ENCODE assay signal across 10 cellular contexts in the genomic region with DNA sequence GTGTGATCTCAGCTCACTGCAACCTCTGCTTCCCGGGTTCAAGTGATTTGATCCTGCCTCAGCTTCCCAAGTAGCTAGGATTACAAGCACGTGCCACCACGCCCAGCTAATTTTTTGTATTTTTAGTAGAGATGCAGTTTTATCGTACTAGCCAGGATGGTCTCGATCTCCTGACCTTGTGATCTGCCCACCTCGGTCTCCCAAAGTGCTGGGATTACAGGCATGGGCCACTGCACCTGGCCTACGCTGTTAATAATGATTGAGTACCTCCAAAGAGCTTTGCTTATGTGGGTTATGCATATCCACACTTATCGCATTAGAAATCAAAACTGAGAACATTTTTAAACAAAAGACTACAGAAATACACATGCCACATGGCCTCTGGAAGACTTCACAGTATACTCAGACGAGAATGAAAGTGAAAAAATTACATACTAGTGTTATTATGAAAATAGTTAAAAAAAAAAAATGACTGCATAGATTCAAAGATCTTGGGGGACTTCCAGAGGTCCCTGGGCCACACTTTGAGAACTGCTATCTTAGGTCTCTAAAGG. TPM values are rescaled to one million over a fixed set of nuclear protein-coding genes. Genes with fewer than 3 reads are reported as not detected.
DNase-seq lines count a peak whose midpoint lies in the region; ATAC-seq and TF ChIP-seq lines count a peak whose summit lies in the region.
"Had no signal": no experiment of that assay in that cellular context is flagged by ENCODE, and none has a peak within 500 bp of the region (broad histone marks: within the 10 kb centered on the region; RNA-seq: fewer than 3 reads in every experiment).

No MANE protein-coding gene starts in this region.

- peak overlapping the region; percentile 62 for H3K27ac Mint-ChIP-seq in T-helper 1 cell treated with Interleukin-12 subunit alpha and Interleukin-12 subunit beta and Interleukin-4 antibody, amounts not matched to agents 30 μg/mL and 1 μg/mL, for 36 hours

- H3K36me3 Mint-ChIP-seq in T-helper 1 cell treated with Interleukin-12 subunit alpha and Interleukin-12 subunit beta and Interleukin-4 antibody, amounts not matched to agents 30 μg/mL and 1 μg/mL, for 36 hours (ENCODE audit: low read depth): peaks cover 37% of the 10 kb centered on the region

- peaks cover 11% of the 10 kb centered on the region for H3K4me1 Mint-ChIP-seq in T-helper 1 cell treated with Interleukin-12 subunit alpha and Interleukin-12 subunit beta and Interleukin-4 antibody, amounts not matched to agents 30 μg/mL and 1 μg/mL, for 36 hours (ENCODE audit: low read depth)

- DNase-seq in T-helper 1 cell: no peak
- peak; percentile 28 for DNase-seq in fibroblast of villous mesenchyme (ENCODE audit: low read depth)
- no peak for DNase-seq in left lobe of liver (ENCODE audit: low spot score)
- no peak for DNase-seq in SKM-1 treated with dmso at 0.1 percent for 144 hours (lab: John Stamatoyannopoulos, UW; ENCODE audit: unreplicated experiment)
- no peak for DNase-seq in Ammon's horn (ENCODE audit: low spot score)

- H3K4me3 Mint-ChIP-seq in T-helper 1 cell treated with Interleukin-12 subunit alpha and Interleukin-12 subunit beta and Interleukin-4 antibody, amounts not matched to agents 30 μg/mL and 1 μg/mL, for 36 hours: no peak overlapping the region

- no peaks in the 10 kb centered on the region for H3K27me3 Mint-ChIP-seq in T-helper 1 cell treated with Interleukin-12 subunit alpha and Interleukin-12 subunit beta and Interleukin-4 antibody, amounts not matched to agents 30 μg/mL and 1 μg/mL, for 36 hours (ENCODE audit: low read depth)

- no peak for TF ChIP-seq CTCF in fibroblast of villous mesenchyme (IDR thresholded peaks at IDR 0.05; ENCODE audit: insufficient read depth, low read depth, low read length)

- no peak overlapping the region for H3K4me3 ChIP-seq in fibroblast of villous mesenchyme (ENCODE audit: low read depth, low read length)
- H3K4me3 ChIP-seq: MG63 had no signal

- peak; percentile 93 for ATAC-seq in GM21529 (IDR thresholded peaks at IDR 0.05; ENCODE audit: unreplicated experiment)
- ATAC-seq in HG03342 (IDR thresholded peaks at IDR 0.05; ENCODE audit: unreplicated experiment): peak; percentile 80
- no peak for ATAC-seq in left lobe of liver
- ATAC-seq: SK-N-SH treated with all-trans-retinoic acid at 6 μM for 48 hours had no signal

- no peaks in the 10 kb centered on the region for H3K9me3 Mint-ChIP-seq in T-helper 1 cell treated with Interleukin-12 subunit alpha and Interleukin-12 subunit beta and Interleukin-4 antibody, amounts not matched to agents 30 μg/mL and 1 μg/mL, for 36 hours

RNA-seq across cellular contexts. Expression of gene RPP38, which starts 25.4 kb away (rescaled TPM):
- 13.8 and 14.2 TPM in 2 replicates for total RNA-seq in fibroblast of villous mesenchyme
- 6.1 TPM for total RNA-seq in left lobe of liver

RNA-seq across cellular contexts. Expression of gene ACBD7, which starts 34.0 kb away (rescaled TPM):
- total RNA-seq in fibroblast of villous mesenchyme: 0.97 and 1.3 TPM in 2 replicates
- not detected for total RNA-seq in left lobe of liver

RNA-seq across cellular contexts. Expression of gene NMT2, which starts 45.9 kb away (rescaled TPM):
- total RNA-seq in fibroblast of villous mesenchyme: 63.5 and 84.2 TPM in 2 replicates
- total RNA-seq in left lobe of liver: 19.4 TPM
